ENCODE assay signal across 1 cellular context in the genomic region with DNA sequence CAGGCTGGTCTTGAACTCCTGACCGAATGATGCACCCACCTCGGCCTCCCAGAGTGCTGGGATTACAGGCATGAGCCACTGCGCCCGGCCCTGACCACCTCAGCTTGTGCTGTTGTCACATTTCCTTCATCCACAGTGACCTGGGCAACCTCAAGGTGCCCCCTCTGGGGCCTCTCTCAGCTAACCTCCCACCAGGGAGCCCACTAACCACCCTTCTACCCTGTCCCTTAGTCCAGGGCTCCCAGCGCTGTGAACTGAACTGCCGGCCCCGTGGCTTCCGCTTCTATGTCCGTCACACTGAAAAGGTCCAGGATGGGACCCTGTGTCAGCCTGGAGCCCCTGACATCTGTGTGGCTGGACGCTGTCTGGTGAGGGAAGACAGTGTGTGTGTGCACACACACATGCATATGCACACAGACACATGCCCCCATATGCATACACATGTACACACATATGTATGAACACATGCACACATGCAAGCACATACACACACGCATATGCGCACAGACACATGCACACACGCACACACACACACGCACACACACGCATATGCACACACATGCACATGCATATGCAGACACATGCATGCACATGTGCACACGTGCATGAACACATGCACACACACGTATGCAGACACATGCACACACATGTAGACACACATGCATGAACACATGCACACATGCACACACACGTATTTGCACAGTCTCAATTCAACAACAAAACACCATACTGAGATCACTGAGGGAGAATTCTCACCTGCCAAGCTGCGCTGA.
TF ChIP-seq lines count a peak whose summit lies in the region.

No MANE protein-coding gene starts in this region.

TF ChIP-seq in GM12878, 131 proteins besides CTCF, POLR2A, EP300 and RAD21:
- TF ChIP-seq ETV6 (conservative IDR thresholded peaks at IDR 0.05 in 1 of 2, IDR thresholded peaks at IDR 0.05 in 1 of 2; ENCODE audit: borderline replicate concordance in 1 of 2, low read depth in 1 of 2) (no peak), SUPT20H (IDR thresholded peaks at IDR 0.05; ENCODE audit: borderline replicate concordance, control insufficient read depth, low read depth, low read length) (no peak), TCF12 (IDR thresholded peaks at IDR 0.05; ENCODE audit: low read depth, low read length) (no peak), ZNF24 (IDR thresholded peaks at IDR 0.05) (no peak), TARDBP (IDR thresholded peaks at IDR 0.05; ENCODE audit: borderline replicate concordance) (no peak), STAT1 (conservative IDR thresholded peaks at IDR 0.05) (no peak), SRF (IDR thresholded peaks at IDR 0.05; ENCODE audit: low read depth in 2 of 2, low read length in 2 of 2) (no peak), LARP7 (IDR thresholded peaks at IDR 0.05) (no peak), MEF2A (IDR thresholded peaks at IDR 0.05; ENCODE audit: insufficient read depth, low read depth, low read length) (no peak), SIN3A (IDR thresholded peaks at IDR 0.05; ENCODE audit: low read depth, low read length) (no peak), CBX3 (IDR thresholded peaks at IDR 0.05; ENCODE audit: borderline replicate concordance, low read depth) (no peak), BRCA1 (IDR thresholded peaks at IDR 0.05; ENCODE audit: low read depth, low read length) (no peak)
- TF ChIP-seq, protein P1, sequence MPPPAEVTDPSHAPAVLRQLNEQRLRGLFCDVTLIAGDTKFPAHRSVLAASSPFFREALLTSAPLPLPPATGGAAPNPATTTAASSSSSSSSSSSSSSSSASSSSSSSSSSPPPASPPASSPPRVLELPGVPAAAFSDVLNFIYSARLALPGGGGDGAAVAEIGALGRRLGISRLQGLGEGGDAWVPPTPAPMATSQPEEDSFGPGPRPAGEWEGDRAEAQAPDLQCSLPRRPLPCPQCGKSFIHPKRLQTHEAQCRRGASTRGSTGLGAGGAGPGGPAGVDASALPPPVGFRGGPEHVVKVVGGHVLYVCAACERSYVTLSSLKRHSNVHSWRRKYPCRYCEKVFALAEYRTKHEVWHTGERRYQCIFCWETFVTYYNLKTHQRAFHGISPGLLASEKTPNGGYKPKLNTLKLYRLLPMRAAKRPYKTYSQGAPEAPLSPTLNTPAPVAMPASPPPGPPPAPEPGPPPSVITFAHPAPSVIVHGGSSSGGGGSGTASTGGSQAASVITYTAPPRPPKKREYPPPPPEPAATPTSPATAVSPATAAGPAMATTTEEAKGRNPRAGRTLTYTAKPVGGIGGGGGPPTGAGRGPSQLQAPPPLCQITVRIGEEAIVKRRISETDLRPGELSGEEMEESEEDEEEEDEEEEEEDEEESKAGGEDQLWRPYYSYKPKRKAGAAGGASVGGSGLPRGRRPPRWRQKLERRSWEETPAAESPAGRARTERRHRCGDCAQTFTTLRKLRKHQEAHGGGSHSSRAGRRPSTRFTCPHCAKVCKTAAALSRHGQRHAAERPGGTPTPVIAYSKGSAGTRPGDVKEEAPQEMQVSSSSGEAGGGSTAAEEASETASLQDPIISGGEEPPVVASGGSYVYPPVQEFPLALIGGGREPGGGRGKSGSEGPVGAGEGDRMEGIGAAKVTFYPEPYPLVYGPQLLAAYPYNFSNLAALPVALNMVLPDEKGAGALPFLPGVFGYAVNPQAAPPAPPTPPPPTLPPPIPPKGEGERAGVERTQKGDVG (CRISPR knock-in tag; IDR thresholded peaks at IDR 0.05), result no peak
- TF ChIP-seq, protein P2, sequence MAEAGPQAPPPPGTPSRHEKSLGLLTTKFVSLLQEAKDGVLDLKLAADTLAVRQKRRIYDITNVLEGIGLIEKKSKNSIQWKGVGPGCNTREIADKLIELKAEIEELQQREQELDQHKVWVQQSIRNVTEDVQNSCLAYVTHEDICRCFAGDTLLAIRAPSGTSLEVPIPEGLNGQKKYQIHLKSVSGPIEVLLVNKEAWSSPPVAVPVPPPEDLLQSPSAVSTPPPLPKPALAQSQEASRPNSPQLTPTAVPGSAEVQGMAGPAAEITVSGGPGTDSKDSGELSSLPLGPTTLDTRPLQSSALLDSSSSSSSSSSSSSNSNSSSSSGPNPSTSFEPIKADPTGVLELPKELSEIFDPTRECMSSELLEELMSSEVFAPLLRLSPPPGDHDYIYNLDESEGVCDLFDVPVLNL (IDR thresholded peaks at IDR 0.05; ENCODE audit: low read depth, low read length), result no peak
- TF ChIP-seq, protein P3, sequence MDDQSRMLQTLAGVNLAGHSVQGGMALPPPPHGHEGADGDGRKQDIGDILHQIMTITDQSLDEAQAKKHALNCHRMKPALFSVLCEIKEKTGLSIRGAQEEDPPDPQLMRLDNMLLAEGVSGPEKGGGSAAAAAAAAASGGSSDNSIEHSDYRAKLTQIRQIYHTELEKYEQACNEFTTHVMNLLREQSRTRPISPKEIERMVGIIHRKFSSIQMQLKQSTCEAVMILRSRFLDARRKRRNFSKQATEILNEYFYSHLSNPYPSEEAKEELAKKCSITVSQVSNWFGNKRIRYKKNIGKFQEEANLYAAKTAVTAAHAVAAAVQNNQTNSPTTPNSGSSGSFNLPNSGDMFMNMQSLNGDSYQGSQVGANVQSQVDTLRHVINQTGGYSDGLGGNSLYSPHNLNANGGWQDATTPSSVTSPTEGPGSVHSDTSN (IDR thresholded peaks at IDR 0.05; ENCODE audit: insufficient replicate concordance, low read depth, low read length), result no peak
